Comparison of ENCODE assay signal across 30 cellular contexts in genomic region chr2:116645155-116645554, GRCh38.
"Had no signal": no experiment of that assay in that cellular context is flagged by ENCODE, and none has a peak within 500 bp of the region (broad histone marks: within the 10 kb centered on the region; RNA-seq: fewer than 3 reads in every experiment).

No MANE protein-coding gene starts in this region.

- DNase-seq: naive thymus-derived CD8-positive, alpha-beta T cell; nephron progenitor cell; nucleus accumbens; ovary; posterior cingulate gyrus; psoas muscle; right cardiac atrium; spleen; stimulated activated CD4-positive, alpha-beta T cell treated with anti-CD3 and anti-CD28 coated beads, Interleukin-12 subunit alpha, Interleukin-12 subunit beta, amount 100 ng/mL, for 4 hours; stimulated activated CD4-positive, alpha-beta T cell treated with anti-CD3 and anti-CD28 coated beads, Interleukin-1b, Interleukin-23, amount 100 ng/mL, for 48 hours; stimulated activated CD4-positive, alpha-beta T cell treated with anti-CD3 and anti-CD28 coated beads, Interleukin-4, amount 100 ng/mL, for 1 hour; stimulated activated CD4-positive, alpha-beta T cell treated with anti-CD3 and anti-CD28 coated beads, Interleukin-4, amount 100 ng/mL, for 4 hours; stimulated activated CD8-positive, alpha-beta memory T cell treated with anti-CD3 and anti-CD28 coated beads, Interleukin-4, amount 100 ng/mL, for 48 hours; stimulated activated naive CD4-positive, alpha-beta T cell; stimulated activated naive CD8-positive, alpha-beta T cell treated with anti-CD3 and anti-CD28 coated beads, Interleukin-15, amount 100 ng/mL, for 72 hours; stimulated activated naive CD8-positive, alpha-beta T cell treated with anti-CD3 and anti-CD28 coated beads, Interleukin-15, Interleukin-2, amounts not matched to agents 100 U/mL and 50 U/mL, for 24 hours; substantia nigra; testis; tibial artery; transverse colon; upper lobe of right lung; uterus had no signal

- H3K4me1 ChIP-seq: parathyroid adenoma, psoas muscle, spleen, suprapubic skin, testis, tibial artery, transverse colon, upper lobe of right lung, uterus had no signal

- H2AFZ ChIP-seq: parathyroid adenoma had no signal

- H3K27me3 ChIP-seq: neutrophil, ovary, suprapubic skin, testis, tibial artery, transverse colon, upper lobe of right lung, uterus had no signal

- H3K36me3 ChIP-seq: neutrophil, ovary, spleen, suprapubic skin, tibial artery, transverse colon, upper lobe of right lung, uterus had no signal

- H3K9ac ChIP-seq: parathyroid adenoma had no signal

- H3K27ac ChIP-seq: neutrophil, ovary, parathyroid adenoma, psoas muscle, skin epidermis, spleen, suprapubic skin, testis, tibial artery, transverse colon, upper lobe of right lung, uterus had no signal

- H3K79me2 ChIP-seq: parathyroid adenoma had no signal

- H3K4me2 ChIP-seq: smooth muscle cell had no signal

- H3K9me3 ChIP-seq: neutrophil, ovary, testis, tibial artery, transverse colon, upper lobe of right lung, uterus had no signal

- ATAC-seq: naive thymus-derived CD8-positive, alpha-beta T cell; natural killer cell treated with Interleukin-12 subunit alpha and Interleukin-12 subunit beta and Interleukin-15 and Interleukin-18, amount 100 ng/mL, for 72 hours; psoas muscle; right cardiac atrium; sciatic nerve; stimulated activated memory B cell treated with anti-CD40 and anti-IgM and Interleukin-4, amounts not matched to agents 10 μg/mL and 1 μg/mL and 100 μg/mL, for 72 hours; stimulated activated naive CD8-positive, alpha-beta T cell treated with anti-CD3 and anti-CD28 coated beads, Interleukin-15, amount 100 ng/mL, for 72 hours; stimulated activated naive CD8-positive, alpha-beta T cell treated with anti-CD3 and anti-CD28 coated beads, Interleukin-15, Interleukin-2, amounts not matched to agents 100 U/mL and 50 U/mL, for 24 hours; upper lobe of right lung had no signal

- H3K4me3 ChIP-seq: ovary, psoas muscle, skin epidermis, smooth muscle cell, spleen, suprapubic skin, testis, tibial artery, transverse colon, upper lobe of right lung, uterus had no signal
